Comparison of ENCODE assay signal across 14 cellular contexts in genomic region chr17:5789443-5789842, GRCh38.
"Had no signal": no experiment of that assay in that cellular context is flagged by ENCODE, and none has a peak within 500 bp of the region (broad histone marks: within the 10 kb centered on the region; RNA-seq: fewer than 3 reads in every experiment).

No MANE protein-coding gene starts in this region.

- H3K36me3 ChIP-seq: adrenal gland, brain microvascular endothelial cell, esophagus muscularis mucosa, left ventricle myocardium inferior, tibial artery had no signal

- H3K79me2 ChIP-seq: parathyroid adenoma had no signal

- H2AFZ ChIP-seq: parathyroid adenoma had no signal

- H3K4me3 ChIP-seq: adrenal gland, esophagus muscularis mucosa, left ventricle myocardium inferior, skin epidermis, tibial artery had no signal

- H3K4me3 Mint-ChIP-seq: memory B cell; natural killer cell treated with Interleukin-12 subunit alpha and Interleukin-12 subunit beta and Interleukin-15 and Interleukin-18, amount 100 ng/mL, for 72 hours had no signal

- H3K9me3 ChIP-seq: adrenal gland had no signal

- H3K4me1 ChIP-seq: adrenal gland, esophagus muscularis mucosa, left ventricle myocardium inferior, parathyroid adenoma, tibial artery had no signal

- DNase-seq: activated naive CD4-positive, alpha-beta T cell treated with anti-CD3 and anti-CD28 coated beads, Interleukin-2, amount 50 U/mL, for 16 hours; adrenal gland; brain microvascular endothelial cell; dorsolateral prefrontal cortex; islet precursor cell; left ventricle myocardium inferior; T-helper 2 cell had no signal

- H3K27ac ChIP-seq: adrenal gland, brain microvascular endothelial cell, dorsolateral prefrontal cortex, esophagus muscularis mucosa, left ventricle myocardium inferior, parathyroid adenoma, skin epidermis, tibial artery had no signal

- H3K27me3 ChIP-seq: brain microvascular endothelial cell, esophagus muscularis mucosa had no signal

- H3K36me3 Mint-ChIP-seq: memory B cell had no signal

- H3K27ac Mint-ChIP-seq: activated T-helper 2 cell treated with anti-CD3 and anti-CD28 coated beads, Interferon-gamma antibody, Interleukin-2, Interleukin-4, amounts not matched to agents 10 μg/mL and 5 μg/mL and 100 μg/mL, durations not matched to agents 14 hours and 24 hours and 36 hours; memory B cell; natural killer cell treated with Interleukin-12 subunit alpha and Interleukin-12 subunit beta and Interleukin-15 and Interleukin-18, amount 100 ng/mL, for 72 hours had no signal

- H3K9ac ChIP-seq: parathyroid adenoma had no signal

- H3K4me1 Mint-ChIP-seq: memory B cell had no signal

- ATAC-seq: natural killer cell treated with Interleukin-12 subunit alpha and Interleukin-12 subunit beta and Interleukin-15 and Interleukin-18, amount 100 ng/mL, for 72 hours had no signal
